In genomic region chr13:102638741-102639140, GRCh38 we compare ENCODE assay signal across 16 cellular contexts. TPM values are rescaled to one million over a fixed set of nuclear protein-coding genes. Genes with fewer than 3 reads are reported as not detected.
DNase-seq lines count a peak whose midpoint lies in the region; ATAC-seq, FAIRE-seq and TF ChIP-seq lines count a peak whose summit lies in the region.
"Had no signal": no experiment of that assay in that cellular context is flagged by ENCODE, and none has a peak within 500 bp of the region (broad histone marks: within the 10 kb centered on the region; RNA-seq: fewer than 3 reads in every experiment).

No MANE protein-coding gene starts in this region.

- no peak for DNase-seq in T-helper 2 cell treated with Interferon-gamma antibody and Interleukin-4, amounts not matched to agents 5 μg/mL and 100 μg/mL, for 36 hours (ENCODE audit: low spot score)
- DNase-seq in T-helper 2 cell (no peak), natural killer cell (no peak), endothelial cell of umbilical vein (ENCODE audit: low read depth, low spot score) (peak; percentile 26), putamen (ENCODE audit: low spot score) (no peak)
- DNase-seq in natural killer cell treated with Interleukin-12 subunit alpha and Interleukin-12 subunit beta and Interleukin-15 and Interleukin-18, amount 100 ng/mL, for 72 hours (ENCODE audit: low spot score) = no peak
- DNase-seq: ACHN; Calu3; CD4-positive, CD25-positive, alpha-beta regulatory T cell; DMS 273 treated with DMSO at 0.1 percent for 48 hours; H7 had no signal

- H4K20me1 ChIP-seq in endothelial cell of umbilical vein (replicated peaks; ENCODE audit: control insufficient read depth, extremely low read depth, insufficient read depth, low read length) = no peaks in the 10 kb centered on the region

- peak overlapping the region; percentile 14 for H3K27ac Mint-ChIP-seq in T-helper 2 cell treated with Interferon-gamma antibody and Interleukin-4, amounts not matched to agents 5 μg/mL and 100 μg/mL, for 36 hours
- H3K27ac Mint-ChIP-seq in natural killer cell = peak overlapping the region; percentile 3 to 42
- H3K27ac Mint-ChIP-seq in natural killer cell treated with Interleukin-12 subunit alpha and Interleukin-12 subunit beta and Interleukin-15 and Interleukin-18, amount 100 ng/mL, for 72 hours = peak overlapping the region in 1 of 2 donors; percentile 3
- H3K27ac Mint-ChIP-seq: GM23338 had no signal

- no peak for TF ChIP-seq POLR2A in endothelial cell of umbilical vein (IDR thresholded peaks at IDR 0.05; ENCODE audit: low read depth, low read length)

- no peak overlapping the region for H3K27ac ChIP-seq in endothelial cell of umbilical vein (ENCODE audit: insufficient read depth, low read depth, low read length)
- H3K27ac ChIP-seq: BLaER1 treated with 17β-estradiol and CSF1 and Interleukin-3, amounts not matched to agents 10 nM and 100 nM had no signal

- no peak overlapping the region for H3K9ac ChIP-seq in endothelial cell of umbilical vein (replicated peaks; ENCODE audit: extremely low read depth, insufficient read depth, low read length)
- H3K9ac ChIP-seq: BLaER1 treated with 17β-estradiol and CSF1 and Interleukin-3, amounts not matched to agents 10 nM and 100 nM had no signal

- peaks cover 1% of the 10 kb centered on the region for H3K4me1 Mint-ChIP-seq in T-helper 2 cell treated with Interferon-gamma antibody and Interleukin-4, amounts not matched to agents 5 μg/mL and 100 μg/mL, for 36 hours (ENCODE audit: low read depth)
- H3K4me1 Mint-ChIP-seq in natural killer cell = peaks cover 12 to 14% of the 10 kb centered on the region in 2 donors
- peaks cover 0 to 3% of the 10 kb centered on the region in 2 donors for H3K4me1 Mint-ChIP-seq in natural killer cell treated with Interleukin-12 subunit alpha and Interleukin-12 subunit beta and Interleukin-15 and Interleukin-18, amount 100 ng/mL, for 72 hours (ENCODE audit: low read depth in 2 of 2)
- H3K4me1 Mint-ChIP-seq: GM23338 had no signal

- H3K4me3 Mint-ChIP-seq in T-helper 2 cell treated with Interferon-gamma antibody and Interleukin-4, amounts not matched to agents 5 μg/mL and 100 μg/mL, for 36 hours = no peak overlapping the region
- no peak overlapping the region for H3K4me3 Mint-ChIP-seq in natural killer cell
- no peak overlapping the region for H3K4me3 Mint-ChIP-seq in natural killer cell treated with Interleukin-12 subunit alpha and Interleukin-12 subunit beta and Interleukin-15 and Interleukin-18, amount 100 ng/mL, for 72 hours
- H3K4me3 Mint-ChIP-seq: CD4-positive, CD25-positive, alpha-beta regulatory T cell; GM23338 had no signal

- no peaks in the 10 kb centered on the region for H3K27me3 Mint-ChIP-seq in T-helper 2 cell treated with Interferon-gamma antibody and Interleukin-4, amounts not matched to agents 5 μg/mL and 100 μg/mL, for 36 hours (ENCODE audit: low read depth)
- no peaks in the 10 kb centered on the region for H3K27me3 Mint-ChIP-seq in natural killer cell (ENCODE audit: low read depth in 2 of 2)
- no peaks in the 10 kb centered on the region for H3K27me3 Mint-ChIP-seq in natural killer cell treated with Interleukin-12 subunit alpha and Interleukin-12 subunit beta and Interleukin-15 and Interleukin-18, amount 100 ng/mL, for 72 hours
- H3K27me3 Mint-ChIP-seq: CD4-positive, CD25-positive, alpha-beta regulatory T cell had no signal

- H3K27me3 ChIP-seq in endothelial cell of umbilical vein (ENCODE audit: control insufficient read depth in 2 of 2, insufficient read depth in 2 of 2, low read length in 2 of 2) = no peaks in the 10 kb centered on the region
- H3K27me3 ChIP-seq: BLaER1 treated with 17β-estradiol and CSF1 and Interleukin-3, amounts not matched to agents 10 nM and 100 nM had no signal

- peaks cover 77% of the 10 kb centered on the region for H3K36me3 Mint-ChIP-seq in T-helper 2 cell treated with Interferon-gamma antibody and Interleukin-4, amounts not matched to agents 5 μg/mL and 100 μg/mL, for 36 hours (ENCODE audit: low read depth)
- peaks cover 32% of the 10 kb centered on the region for H3K36me3 Mint-ChIP-seq in natural killer cell
- peaks cover 28% of the 10 kb centered on the region for H3K36me3 Mint-ChIP-seq in natural killer cell treated with Interleukin-12 subunit alpha and Interleukin-12 subunit beta and Interleukin-15 and Interleukin-18, amount 100 ng/mL, for 72 hours

- ATAC-seq in natural killer cell (no peak), HG03175 (IDR thresholded peaks at IDR 0.05; ENCODE audit: unreplicated experiment) (no peak)
- ATAC-seq in natural killer cell treated with Interleukin-12 subunit alpha and Interleukin-12 subunit beta and Interleukin-15 and Interleukin-18, amount 100 ng/mL, for 72 hours = no peak
- ATAC-seq: GM23338 had no signal

- CTCF ChIA-PET in endothelial cell of umbilical vein (lab: Charles Lee) = interaction anchor here (1.0 to 5.9 kb wide), 3 partner anchors 16 to 86 kb away, joined by 3 to 36 read pairs (median 4); no protein-coding TSS in a partner anchor

- H3K4me2 ChIP-seq in endothelial cell of umbilical vein (ENCODE audit: insufficient read depth, low read length) = peak overlapping the region; percentile 27
- H3K4me2 ChIP-seq: BLaER1 treated with 17β-estradiol and CSF1 and Interleukin-3, amounts not matched to agents 10 nM and 100 nM; GM23338 had no signal

- H3K9me3 ChIP-seq in endothelial cell of umbilical vein (replicated peaks; ENCODE audit: control insufficient read depth, insufficient read depth, low read length) = no peaks in the 10 kb centered on the region
- H3K9me3 ChIP-seq: BLaER1 treated with 17β-estradiol and CSF1 and Interleukin-3, amounts not matched to agents 10 nM and 100 nM had no signal

- no peaks in the 10 kb centered on the region for H3K9me1 ChIP-seq in endothelial cell of umbilical vein (replicated peaks; ENCODE audit: control insufficient read depth, extremely low read depth, insufficient read depth, low read length)

- peak; percentile 42 for FAIRE-seq in endothelial cell of umbilical vein (lab: Jason Lieb, UNC)

- H2AFZ ChIP-seq in endothelial cell of umbilical vein (ENCODE audit: low read depth, low read length) = no peak overlapping the region
- H2AFZ ChIP-seq: GM23338 had no signal

- no peaks in the 10 kb centered on the region for H3K79me2 ChIP-seq in endothelial cell of umbilical vein (ENCODE audit: control insufficient read depth, insufficient read depth, low read length)

- no peaks in the 10 kb centered on the region for H3K9me3 Mint-ChIP-seq in T-helper 2 cell treated with Interferon-gamma antibody and Interleukin-4, amounts not matched to agents 5 μg/mL and 100 μg/mL, for 36 hours
- H3K9me3 Mint-ChIP-seq in natural killer cell = no peaks in the 10 kb centered on the region
- no peaks in the 10 kb centered on the region for H3K9me3 Mint-ChIP-seq in natural killer cell treated with Interleukin-12 subunit alpha and Interleukin-12 subunit beta and Interleukin-15 and Interleukin-18, amount 100 ng/mL, for 72 hours
- H3K9me3 Mint-ChIP-seq: CD4-positive, CD25-positive, alpha-beta regulatory T cell; GM23338 had no signal

- POLR2A ChIA-PET in endothelial cell of umbilical vein (lab: Charles Lee) = no interaction called here

- peaks cover 15 to 39% of the 10 kb centered on the region in 2 experiments for H3K36me3 ChIP-seq in endothelial cell of umbilical vein (ENCODE audit: control insufficient read depth in 2 of 2, extremely low read depth in 1 of 2, insufficient read depth in 2 of 2, low read length in 2 of 2)

- H3K4me3 ChIP-seq in endothelial cell of umbilical vein (replicated peaks in 1 of 3; ENCODE audit: insufficient read depth in 1 of 3, low read depth in 1 of 3, low read length in 3 of 3) = no peak overlapping the region
- H3K4me3 ChIP-seq: BLaER1 treated with 17β-estradiol and CSF1 and Interleukin-3, amounts not matched to agents 10 nM and 100 nM; GM23338 had no signal

- intact Hi-C loops in natural killer cell (cut with micrococcal nuclease) = no loop called here
- intact Hi-C loops in endothelial cell of umbilical vein (cut with micrococcal nuclease) = loop anchor here (2.0 kb wide), 1 partner anchor 66 kb away; no protein-coding TSS in a partner anchor

- dilution Hi-C loops in endothelial cell of umbilical vein (cut with MboI; ENCODE audit: extremely low pct_ligation_motif_present, low sequenced_read_pairs) = no loop called here

- no TSS peak for BruUV-seq in endothelial cell of umbilical vein (replicated peaks; lab: Mats Ljungman, UMichigan)

- TF ChIP-seq CTCF in natural killer cell (IDR thresholded peaks at IDR 0.05) = no peak
- TF ChIP-seq CTCF in endothelial cell of umbilical vein (IDR thresholded peaks at IDR 0.05; ENCODE audit: extremely low read depth in 1 of 2, insufficient read depth in 1 of 2, low read depth in 1 of 2, low read length in 2 of 2) = no peak

- peaks cover 13% of the 10 kb centered on the region for H3K4me1 ChIP-seq in endothelial cell of umbilical vein (ENCODE audit: control insufficient read depth, extremely low read depth, insufficient read depth, low read length)

TF ChIP-seq in endothelial cell of umbilical vein, 7 proteins besides CTCF, POLR2A, EP300 and RAD21 (continues in another document):
- TF ChIP-seq GATA2 (IDR thresholded peaks at IDR 0.05; ENCODE audit: insufficient read depth, insufficient read length, low read depth, low read length) = peak; percentile 64
- TF ChIP-seq POLR2AphosphoS5 (IDR thresholded peaks at IDR 0.05; ENCODE audit: insufficient read depth, low read depth, low read length) = peak; percentile 27

RNA-seq across cellular contexts. Expression of gene TPP2, which starts 42.0 kb away (rescaled TPM):
- total RNA-seq in natural killer cell (100 to 1,000 TPM; 128 to 147 (median 136) TPM), endothelial cell of umbilical vein (46.7 TPM in 2 replicates)
- 10 to 100 TPM; 60.2 to 99.3 TPM for total RNA-seq in natural killer cell treated with Interleukin-12 subunit alpha and Interleukin-12 subunit beta and Interleukin-15 and Interleukin-18, amount 100 ng/mL, for 72 hours
- polyA plus RNA-seq in endothelial cell of umbilical vein = 7.8 and 11.5 TPM in 2 replicates
- polyA plus RNA-seq in endothelial cell of umbilical vein (2011; cell fraction: cytosol; rRNA removed) = 14.4 and 15.5 TPM in 2 replicates
- polyA plus RNA-seq in endothelial cell of umbilical vein (2011; cell fraction: nucleus; rRNA removed) = 69.9 and 78.8 TPM in 2 replicates
- 33.5 and 36.7 TPM in 2 replicates for polyA plus RNA-seq in endothelial cell of umbilical vein (2012)
- 32.1 and 34.0 TPM in 2 replicates for polyA minus RNA-seq in endothelial cell of umbilical vein
- 17.9 TPM for polyA minus RNA-seq in endothelial cell of umbilical vein (2011; cell fraction: cytosol; rRNA and poly(A)+ RNA removed)
- 82.6 and 131 TPM in 2 replicates for polyA minus RNA-seq in endothelial cell of umbilical vein (2011; cell fraction: nucleus; rRNA and poly(A)+ RNA removed)

RNA-seq across cellular contexts. Expression of gene METTL21C, which starts 56.1 kb away (rescaled TPM):
- total RNA-seq in natural killer cell (not detected), endothelial cell of umbilical vein (not detected in 2 replicates)
- total RNA-seq in natural killer cell treated with Interleukin-12 subunit alpha and Interleukin-12 subunit beta and Interleukin-15 and Interleukin-18, amount 100 ng/mL, for 72 hours = not detected
- not detected in 2 replicates for polyA plus RNA-seq in endothelial cell of umbilical vein
- polyA plus RNA-seq in endothelial cell of umbilical vein (2011; cell fraction: cytosol; rRNA removed) = not detected in 2 replicates
- not detected in 2 replicates for polyA plus RNA-seq in endothelial cell of umbilical vein (2011; cell fraction: nucleus; rRNA removed)
- not detected in 2 replicates for polyA plus RNA-seq in endothelial cell of umbilical vein (2012)
- not detected in 2 replicates for polyA minus RNA-seq in endothelial cell of umbilical vein
- polyA minus RNA-seq in endothelial cell of umbilical vein (2011; cell fraction: cytosol; rRNA and poly(A)+ RNA removed) = not detected
- not detected in 2 replicates for polyA minus RNA-seq in endothelial cell of umbilical vein (2011; cell fraction: nucleus; rRNA and poly(A)+ RNA removed)
- total RNA-seq: A172; Calu3; CD4-positive, CD25-positive, alpha-beta regulatory T cell; Daoy; GM23338; H7 had no signal
- polyA plus RNA-seq: CD4-positive, CD25-positive, alpha-beta regulatory T cell; GM23338 had no signal
